ENCODE assay signal across 17 cellular contexts in the genomic region with DNA sequence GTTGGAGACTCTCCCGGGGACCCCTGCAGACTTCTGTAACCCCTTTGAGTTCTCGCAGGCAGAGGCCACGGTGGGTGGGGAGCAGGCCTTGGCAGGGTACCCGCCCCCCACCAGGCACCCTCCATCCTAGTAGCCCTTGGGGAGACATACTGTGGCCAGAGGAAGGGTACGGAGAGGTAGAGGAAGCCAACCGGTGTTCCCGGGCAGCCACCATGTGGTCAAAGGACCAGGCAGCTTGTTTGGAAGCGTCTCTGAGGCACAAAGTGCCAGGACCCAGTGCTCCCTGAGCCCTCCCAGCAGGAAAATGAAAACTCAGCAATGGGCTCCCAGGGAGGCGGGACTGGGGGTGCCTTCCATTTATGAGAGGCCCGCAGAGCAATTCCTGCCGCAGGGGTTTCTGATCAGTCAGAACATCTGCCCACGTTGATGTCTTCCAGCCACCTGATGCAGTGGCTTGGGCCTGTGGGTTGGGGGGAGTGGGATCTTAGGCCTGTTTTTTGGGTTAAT. TPM values are rescaled to one million over a fixed set of nuclear protein-coding genes. Genes with fewer than 3 reads are reported as not detected.
DNase-seq lines count a peak whose midpoint lies in the region; ATAC-seq and TF ChIP-seq lines count a peak whose summit lies in the region.
"Had no signal": no experiment of that assay in that cellular context is flagged by ENCODE, and none has a peak within 500 bp of the region (broad histone marks: within the 10 kb centered on the region; RNA-seq: fewer than 3 reads in every experiment).

No MANE protein-coding gene starts in this region.

- H3K18ac ChIP-seq in neuronal stem cell (ENCODE audit: low read length), result peak overlapping the region; percentile 86

- H4K20me1 ChIP-seq in BLaER1, result no peaks in the 10 kb centered on the region
- H4K20me1 ChIP-seq in Karpas-422 (ENCODE audit: insufficient read depth, low read depth, low read length), result no peaks in the 10 kb centered on the region
- H4K20me1 ChIP-seq in GM23248 (ENCODE audit: insufficient read depth), result no peaks in the 10 kb centered on the region

- H2BK5ac ChIP-seq in neuronal stem cell (ENCODE audit: low read length), result no peak overlapping the region

- DNase-seq in Karpas-422, result no peak
- peak; percentile 35 for DNase-seq in colonic mucosa
- DNase-seq in neuronal stem cell (ENCODE audit: low spot score), result no peak
- DNase-seq in CD8-positive, alpha-beta T cell, result no peak
- DNase-seq in T-helper 9 cell, result no peak
- DNase-seq in GM23248, result no peak
- DNase-seq in LoVo (ENCODE audit: low spot score), result no peak
- DNase-seq: activated naive CD4-positive, alpha-beta T cell; heart right ventricle; retina; thyroid gland had no signal

- intact Hi-C loops in colonic mucosa (cut with DNase I), result no loop called here
- intact Hi-C loops in CD8-positive, alpha-beta T cell (cut with DNase I, micrococcal nuclease), result no loop called here

- no peak overlapping the region for H4K91ac ChIP-seq in neuronal stem cell (ENCODE audit: low read depth, low read length, poor library complexity)

- H3K9me3 ChIP-seq in BLaER1, result peaks cover 14% of the 10 kb centered on the region
- H3K9me3 ChIP-seq in Karpas-422 (ENCODE audit: low read length), result no peaks in the 10 kb centered on the region
- H3K9me3 ChIP-seq in colonic mucosa, result no peaks in the 10 kb centered on the region
- no peaks in the 10 kb centered on the region for H3K9me3 ChIP-seq in neuronal stem cell (replicated peaks in 1 of 2; ENCODE audit: control insufficient read depth in 2 of 2, insufficient read depth in 1 of 2, low read depth in 1 of 2, low read length in 2 of 2)
- H3K9me3 ChIP-seq in CD8-positive, alpha-beta T cell (ENCODE audit: low read length), result no peaks in the 10 kb centered on the region
- no peaks in the 10 kb centered on the region for H3K9me3 ChIP-seq in GM23248 (ENCODE audit: low read depth)
- H3K9me3 ChIP-seq: thyroid gland had no signal

- peaks cover 10% of the 10 kb centered on the region for H3F3A ChIP-seq in GM23248 (ENCODE audit: insufficient read depth)

- CTCF ChIA-PET in CD8-positive, alpha-beta T cell (lab: Charles Lee), result no interaction called here

- peaks cover 6% of the 10 kb centered on the region for H3K4me1 Mint-ChIP-seq in CD8-positive, alpha-beta T cell (ENCODE audit: low read depth)

- no peak for ATAC-seq in CD8-positive, alpha-beta T cell
- ATAC-seq: activated CD4-positive, CD25-positive, alpha-beta regulatory T cell treated with anti-CD3 and anti-CD28 coated beads, Interleukin-2, amount 50 U/mL, for 24 hours; heart right ventricle; Panc1 had no signal

- POLR2A ChIA-PET in CD8-positive, alpha-beta T cell (lab: Charles Lee), result no interaction called here

- in situ Hi-C loops in GM23248 (cut with MboI), result no loop called here

- H3K4ac ChIP-seq in neuronal stem cell (ENCODE audit: low read length), result no peak overlapping the region

- H3K4me2 ChIP-seq in BLaER1, result peak overlapping the region; percentile 54
- peak overlapping the region; percentile 53 for H3K4me2 ChIP-seq in Karpas-422 (ENCODE audit: low read depth, low read length, poor library complexity, severe bottlenecking)
- no peak overlapping the region for H3K4me2 ChIP-seq in neuronal stem cell (ENCODE audit: insufficient read depth, low read length, poor library complexity, severe bottlenecking)
- H3K4me2 ChIP-seq in GM23248 (ENCODE audit: unreplicated experiment), result no peak overlapping the region

- peak overlapping the region; percentile 91 for H2AK5ac ChIP-seq in neuronal stem cell (ENCODE audit: low read depth, low read length)

- no peak overlapping the region for H3K14ac ChIP-seq in neuronal stem cell (ENCODE audit: low read length)

- H3K23ac ChIP-seq in neuronal stem cell (ENCODE audit: low read depth, low read length, poor library complexity), result peak overlapping the region; percentile 60

- H3K79me2 ChIP-seq in Karpas-422 (ENCODE audit: low read length) (no peaks in the 10 kb centered on the region), GM23248 (ENCODE audit: insufficient read depth) (no peaks in the 10 kb centered on the region)

- H2BK12ac ChIP-seq in neuronal stem cell (ENCODE audit: low read length), result peak overlapping the region; percentile 43

- H3K27ac ChIP-seq in BLaER1 (0 out of 2 replicates have a peak overlapping the region, but pooled peaks have one; percentile 22), Karpas-422 (ENCODE audit: low read length) (0 out of 2 replicates have a peak overlapping the region, but pooled peaks have one; percentile 46), colonic mucosa (peak overlapping the region; percentile 78), neuronal stem cell (replicated peaks; ENCODE audit: low read length) (peak overlapping the region; percentile 8), GM23248 (no peak overlapping the region)
- no peak overlapping the region for H3K27ac ChIP-seq in CD8-positive, alpha-beta T cell (ENCODE audit: low read depth, low read length)
- H3K27ac ChIP-seq: heart right ventricle, thyroid gland had no signal

- H3K9me3 Mint-ChIP-seq in CD8-positive, alpha-beta T cell, result no peaks in the 10 kb centered on the region
- H3K9me3 Mint-ChIP-seq: H9; IgD-negative memory B cell; T-helper 1 cell treated with Interleukin-12 subunit alpha and Interleukin-12 subunit beta and Interleukin-4 antibody, amounts not matched to agents 30 μg/mL and 1 μg/mL, for 36 hours had no signal

- H3K4me3 ChIP-seq in BLaER1 (no peak overlapping the region), Karpas-422 (ENCODE audit: low read length) (peak overlapping the region; percentile 53; the same call in 1 of the 2 replicates), colonic mucosa (no peak overlapping the region), neuronal stem cell (ENCODE audit: low read length in 2 of 2) (no peak overlapping the region), GM23248 (no peak overlapping the region)
- H3K4me3 ChIP-seq in CD8-positive, alpha-beta T cell (ENCODE audit: low read depth, low read length), result no peak overlapping the region
- H3K4me3 ChIP-seq: heart right ventricle, thyroid gland had no signal

- peak overlapping the region; percentile 91 for H2BK15ac ChIP-seq in neuronal stem cell (ENCODE audit: low read length)

- no CpG with 5 or more reads among the region's 12 CpGs for WGBS in neuronal stem cell (ENCODE audit: extremely low coverage in 2 of 2, insufficient read length in 2 of 2, insufficient replicate concordance in 1 of 2), 2 donors
- WGBS in GM23248 (ENCODE audit: low coverage in 1 of 2, low lambda C conversion rate in 2 of 2, missing lambda C conversion rate in 2 of 2), 2 experiments, result 81 to 85% methylated on average over 12 of the region's 12 CpGs

- H3K4me3 Mint-ChIP-seq in CD8-positive, alpha-beta T cell, result no peak overlapping the region
- H3K4me3 Mint-ChIP-seq: H9; T-helper 1 cell treated with Interleukin-12 subunit alpha and Interleukin-12 subunit beta and Interleukin-4 antibody, amounts not matched to agents 30 μg/mL and 1 μg/mL, for 36 hours had no signal

- peaks cover 54% of the 10 kb centered on the region for H3K4me1 ChIP-seq in BLaER1
- peaks cover 16% of the 10 kb centered on the region for H3K4me1 ChIP-seq in Karpas-422 (ENCODE audit: low read length)
- H3K4me1 ChIP-seq in colonic mucosa, result no peaks in the 10 kb centered on the region
- peaks cover 4 to 16% of the 10 kb centered on the region in 2 donors for H3K4me1 ChIP-seq in neuronal stem cell (ENCODE audit: control insufficient read depth in 2 of 2, insufficient read depth in 1 of 2, low read depth in 1 of 2, low read length in 2 of 2)
- no peaks in the 10 kb centered on the region for H3K4me1 ChIP-seq in CD8-positive, alpha-beta T cell (ENCODE audit: insufficient read depth, low read length)
- H3K4me1 ChIP-seq in GM23248 (ENCODE audit: insufficient read depth), result peaks cover 16% of the 10 kb centered on the region

- no peaks in the 10 kb centered on the region for H3K79me1 ChIP-seq in neuronal stem cell (ENCODE audit: low read depth, low read length)

- H3K36me3 ChIP-seq in BLaER1 (0 out of 2 replicates have a peak, but pooled peaks cover 3% of the 10 kb centered on the region), Karpas-422 (ENCODE audit: insufficient read depth, low read length) (no peaks in the 10 kb centered on the region), colonic mucosa (no peaks in the 10 kb centered on the region), neuronal stem cell (replicated peaks in 1 of 2; ENCODE audit: control insufficient read depth in 2 of 2, insufficient read depth in 2 of 2, low read length in 2 of 2) (no peaks in the 10 kb centered on the region), GM23248 (ENCODE audit: low read depth) (no peaks in the 10 kb centered on the region)
- no peaks in the 10 kb centered on the region for H3K36me3 ChIP-seq in CD8-positive, alpha-beta T cell (ENCODE audit: insufficient read depth, low read length)
- H3K36me3 ChIP-seq: heart right ventricle, thyroid gland had no signal

- no peaks in the 10 kb centered on the region for H3K36me3 Mint-ChIP-seq in CD8-positive, alpha-beta T cell

- H3K9ac ChIP-seq in BLaER1, result 0 out of 2 replicates have a peak overlapping the region, but pooled peaks have one; percentile 19
- H3K9ac ChIP-seq in Karpas-422 (ENCODE audit: low read length), result peak overlapping the region; percentile 64
- peak overlapping the region in 1 of 2 donors; percentile 65 for H3K9ac ChIP-seq in colonic mucosa (ENCODE audit: low read depth in 2 of 2, low read length in 2 of 2)
- H3K9ac ChIP-seq in neuronal stem cell (ENCODE audit: low read depth, low read length, poor library complexity), result no peak overlapping the region
- no peak overlapping the region for H3K9ac ChIP-seq in GM23248

- no peaks in the 10 kb centered on the region for H3K27me3 ChIP-seq in BLaER1
- H3K27me3 ChIP-seq in Karpas-422 (ENCODE audit: low read length), result no peaks in the 10 kb centered on the region
- H3K27me3 ChIP-seq in colonic mucosa, result no peaks in the 10 kb centered on the region
- H3K27me3 ChIP-seq in neuronal stem cell (ENCODE audit: control insufficient read depth in 3 of 3, insufficient read depth in 3 of 3, low read depth in 1 of 3, low read length in 3 of 3), result no peaks in the 10 kb centered on the region
- H3K27me3 ChIP-seq in CD8-positive, alpha-beta T cell (ENCODE audit: insufficient read depth, low read length), result no peaks in the 10 kb centered on the region
- H3K27me3 ChIP-seq in GM23248 (replicated peaks; ENCODE audit: insufficient read depth), result no peaks in the 10 kb centered on the region
- H3K27me3 ChIP-seq: heart right ventricle, thyroid gland had no signal

- peak overlapping the region; percentile 35 for H2BK120ac ChIP-seq in neuronal stem cell (ENCODE audit: low read depth, low read length)

- H3K27ac Mint-ChIP-seq in CD8-positive, alpha-beta T cell, result no peak overlapping the region
- H3K27ac Mint-ChIP-seq: T-helper 1 cell treated with Interleukin-12 subunit alpha and Interleukin-12 subunit beta and Interleukin-4 antibody, amounts not matched to agents 30 μg/mL and 1 μg/mL, for 36 hours had no signal

- no peaks in the 10 kb centered on the region for H3K27me3 Mint-ChIP-seq in CD8-positive, alpha-beta T cell (ENCODE audit: low read depth)
- H3K27me3 Mint-ChIP-seq: IgD-negative memory B cell had no signal

- no peak overlapping the region for H4K8ac ChIP-seq in neuronal stem cell (ENCODE audit: low read depth, low read length)

- no peaks in the 10 kb centered on the region for H3K9me2 ChIP-seq in Karpas-422 (replicated peaks; ENCODE audit: insufficient read depth, low read length)
- no peaks in the 10 kb centered on the region for H3K9me2 ChIP-seq in GM23248 (ENCODE audit: insufficient read depth)

- no peak for TF ChIP-seq CTCF in colonic mucosa (IDR thresholded peaks at IDR 0.05)
- TF ChIP-seq CTCF in CD8-positive, alpha-beta T cell (IDR thresholded peaks at IDR 0.05), result no peak

- peak overlapping the region; percentile 64; the same call in 1 of the 2 replicates for H2AFZ ChIP-seq in Karpas-422 (ENCODE audit: low read length)
- peak overlapping the region; percentile 36 for H2AFZ ChIP-seq in neuronal stem cell (ENCODE audit: low read length)
- H2AFZ ChIP-seq in GM23248, result no peak overlapping the region

RNA-seq across cellular contexts. Expression of gene CGNL1, which starts 53.0 kb away (rescaled TPM):
- not detected in 2 replicates for total RNA-seq in Karpas-422 (2014; rRNA removed; shearing (Covaris generic); ENCODE audit: low replicate concordance)
- total RNA-seq in colonic mucosa, result 1 to 10 TPM; 3.9 to 4.7 TPM
- 2.3 TPM for polyA plus RNA-seq in neuronal stem cell (2013, experiment 1 of 2)
- polyA plus RNA-seq in neuronal stem cell (2013, experiment 2 of 2), result 2.3 TPM
- total RNA-seq in CD8-positive, alpha-beta T cell, result not detected
- 0.11 and 0.13 TPM in 2 replicates for total RNA-seq in GM23248 (2014; rRNA removed; shearing (Covaris generic))
- 0.04 and 0.11 TPM in 2 replicates for polyA plus RNA-seq in GM23248 (2016; fragmentation: Nextera tagmentation; extraction: Ambion mirVana)

Comparison
In these comparisons a context has a peak if more than half of its experiments do, and no peak if none do; other contexts are left out.
1. H3K27ac ChIP-seq: peak in BLaER1 (single experiment), Karpas-422 (single experiment), colonic mucosa (single experiment) and neuronal stem cell (single experiment); none in CD8-positive, alpha-beta T cell (single experiment) and GM23248 (single experiment).
2. H3K4me2 ChIP-seq: peak in BLaER1 (single experiment) and Karpas-422 (single experiment); none in neuronal stem cell (single experiment) and GM23248 (single experiment).
3. H3K9ac ChIP-seq: peak in BLaER1 (single experiment) and Karpas-422 (single experiment); none in neuronal stem cell (single experiment) and GM23248 (single experiment).